In genomic region chr14:81219821-81220487, GRCh38 we compare ENCODE assay signal across 8 cellular contexts. TPM values are rescaled to one million over a fixed set of nuclear protein-coding genes. Genes with fewer than 3 reads are reported as not detected.
DNase-seq lines count a peak whose midpoint lies in the region; ATAC-seq and TF ChIP-seq lines count a peak whose summit lies in the region.

No MANE protein-coding gene starts in this region.

- peaks cover 12 to 34% of the 10 kb centered on the region in 2 donors for H3K36me3 Mint-ChIP-seq in activated naive CD4-positive, alpha-beta T cell treated with anti-CD3 and anti-CD28 coated beads, Interleukin-2, amount 50 U/mL, for 72 hours

- POLR2A ChIA-PET in BJ (lab: Charles Lee), result no interaction called here
- POLR2A ChIA-PET in HEK293 (lab: Yijun Ruan, JAX), result interaction anchor here (0.6 to 1.8 kb wide), 13 partner anchors 10 to 314 kb away, joined by 3 to 18 read pairs (median 6); partner anchors contain the start of gene SEL1L

- no peaks in the 10 kb centered on the region for H3K9me3 Mint-ChIP-seq in activated naive CD4-positive, alpha-beta T cell treated with anti-CD3 and anti-CD28 coated beads, Interleukin-2, amount 50 U/mL, for 72 hours

- intact Hi-C loops in heart right ventricle (cut with DNase I) (loop anchor here in 4 of 10 donors (1.0 to 10.0 kb wide), 3 partner anchors 48 to 225 kb away; no protein-coding TSS in a partner anchor), posterior vena cava (cut with DNase I) (loop anchor here in 1 of 2 donors (10.0 kb wide), 1 partner anchor 1765 kb away; no protein-coding TSS in a partner anchor)

- H3K36me3 ChIP-seq in BJ (ENCODE audit: control insufficient read depth, insufficient read depth, low read length), result no peaks in the 10 kb centered on the region; the same call in 1 of the 2 replicates
- H3K36me3 ChIP-seq in HEK293 (ENCODE audit: control insufficient read depth in 2 of 2, insufficient read depth in 1 of 2, low read length in 2 of 2), result peaks cover 13 to 20% of the 10 kb centered on the region in 2 experiments
- H3K36me3 ChIP-seq in SJCRH30, result peaks cover 12% of the 10 kb centered on the region
- H3K36me3 ChIP-seq in heart right ventricle, result peaks cover 0 to 16% (median 4%) of the 10 kb centered on the region in 9 donors

- TF ChIP-seq CTCF in BJ (IDR thresholded peaks at IDR 0.05; ENCODE audit: insufficient read depth, low read depth, low read length) (no peak), HEK293 (tag by site-specific recombination; IDR thresholded peaks at IDR 0.05) (no peak), heart right ventricle (IDR thresholded peaks at IDR 0.05) (no peak)

- H3K27ac ChIP-seq in HEK293 (ENCODE audit: extremely low read depth, low read depth, low read length) (peak overlapping the region; percentile 97), SJCRH30 (peak overlapping the region; percentile 100), heart right ventricle (peak overlapping the region; percentile 94 to 100 (median 98))

- CTCF ChIA-PET in BJ (lab: Yijun Ruan, JAX) (no interaction called here), HEK293 (lab: Yijun Ruan, JAX) (no interaction called here)

- 0 to 1% methylated on average over 30 to 79 of the region's 79 CpGs for WGBS in heart right ventricle, 2 donors

- peaks cover 5% of the 10 kb centered on the region for H3K4me1 ChIP-seq in HEK293 (ENCODE audit: control insufficient read depth, insufficient read depth, low read length)
- peaks cover 15% of the 10 kb centered on the region for H3K4me1 ChIP-seq in SJCRH30
- H3K4me1 ChIP-seq in heart right ventricle, result peaks cover 0 to 41% (median 27%) of the 10 kb centered on the region in 9 donors

- H3K27ac Mint-ChIP-seq in activated naive CD4-positive, alpha-beta T cell treated with anti-CD3 and anti-CD28 coated beads, Interleukin-2, amount 50 U/mL, for 72 hours, result peak overlapping the region; percentile 99 to 100

- no peaks in the 10 kb centered on the region for H3K9me3 ChIP-seq in HEK293 (ENCODE audit: control insufficient read depth, insufficient read depth, low read depth, low read length)
- no peaks in the 10 kb centered on the region for H3K9me3 ChIP-seq in SJCRH30 (replicated peaks)
- no peaks in the 10 kb centered on the region for H3K9me3 ChIP-seq in heart right ventricle

- ATAC-seq in activated naive CD4-positive, alpha-beta T cell treated with anti-CD3 and anti-CD28 coated beads, Interleukin-2, amount 50 U/mL, for 72 hours, result no peak
- ATAC-seq in heart right ventricle, result peak in 1 of 8 donors; percentile 5
- no peak for ATAC-seq in GM19324 (IDR thresholded peaks at IDR 0.05; ENCODE audit: low FRiP score, unreplicated experiment)

- H3K27me3 ChIP-seq in BJ (ENCODE audit: control insufficient read depth, insufficient read depth, low read length), result no peaks in the 10 kb centered on the region
- no peaks in the 10 kb centered on the region for H3K27me3 ChIP-seq in SJCRH30
- H3K27me3 ChIP-seq in heart right ventricle, result no peaks in the 10 kb centered on the region

- H3K4me3 ChIP-seq in BJ (ENCODE audit: low read depth, low read length) (peak overlapping the region; percentile 76), HEK293 (ENCODE audit: low read depth, low read length) (peak overlapping the region; percentile 69), SJCRH30 (peak overlapping the region; percentile 93), heart right ventricle (peak overlapping the region; percentile 70 to 89 (median 84))

- no peak for DNase-seq in BJ (ENCODE audit: low read depth)
- peak; percentile 20 to 47 for DNase-seq in SJCRH30
- peak in 1 of 2 donors; percentile 40 for DNase-seq in activated naive CD4-positive, alpha-beta T cell treated with anti-CD3 and anti-CD28 coated beads, Interleukin-2, amount 50 U/mL, for 72 hours (ENCODE audit: low spot score in 2 of 2)
- DNase-seq in heart right ventricle, result peak; percentile 32 to 53
- peak; percentile 85 for DNase-seq in posterior vena cava (ENCODE audit: low spot score)
- DNase-seq in NCI-H2196 (lab: John Stamatoyannopoulos, UW; ENCODE audit: unreplicated experiment), result no peak

TF ChIP-seq in HEK293, 187 proteins besides CTCF, POLR2A, EP300 and RAD21:
- TF ChIP-seq ZXDB (tag by site-specific recombination; IDR thresholded peaks at IDR 0.05) (no peak), ZNF148 (tag by site-specific recombination; IDR thresholded peaks at IDR 0.05; ENCODE audit: borderline replicate concordance) (no peak), ZNF513 (tag by site-specific recombination; IDR thresholded peaks at IDR 0.05) (peak; percentile 14; the same call in 1 of the 2 replicates), ZNF585B (tag by site-specific recombination; IDR thresholded peaks at IDR 0.05) (no peak), ZNF514 (tag by site-specific recombination; IDR thresholded peaks at IDR 0.05) (no peak), ZNF175 (tag by site-specific recombination; IDR thresholded peaks at IDR 0.05) (no peak), ZNF133 (tag by site-specific recombination; IDR thresholded peaks at IDR 0.05) (no peak)

RNA-seq across cellular contexts. Expression of gene GTF2A1, which starts 0.8 kb away (rescaled TPM):
- polyA plus RNA-seq in BJ (2011; rRNA removed), result 25.7 and 27.5 TPM in 2 replicates
- polyA minus RNA-seq in BJ (2011; rRNA and poly(A)+ RNA removed), result 30.5 and 33.1 TPM in 2 replicates
- 25.9 and 27.3 TPM in 2 replicates for total RNA-seq in SJCRH30 (2014; rRNA removed; shearing (Covaris generic))
- total RNA-seq in activated naive CD4-positive, alpha-beta T cell treated with anti-CD3 and anti-CD28 coated beads, Interleukin-2, amount 50 U/mL, for 72 hours, result 10 to 100 TPM; 38.7 to 57.9 TPM
- total RNA-seq in heart right ventricle, result 10 to 100 TPM; 14.8 to 28.3 (median 23.6) TPM
- polyA plus RNA-seq in heart right ventricle, result 1 to 10 TPM; 4.3 to 4.4 TPM
- total RNA-seq in posterior vena cava, result 10 to 100 TPM; 28.3 to 30.6 TPM

Comparison
In these comparisons a context has a peak if more than half of its experiments do, and no peak if none do; other contexts are left out.
1. DNase-seq: peak in SJCRH30 (2 of 2), heart right ventricle (2 of 2) and posterior vena cava (single experiment); none in BJ (single experiment) and NCI-H2196 (single experiment).
2. Peak in every context shown above with its lines, with median percentiles within 50 percentile points of each other: H3K4me3 ChIP-seq and H3K27ac ChIP-seq.